ENCODE assay signal across 8 cellular contexts in genomic region chr14:92794961-92795360, GRCh38. TPM values are rescaled to one million over a fixed set of nuclear protein-coding genes. Genes with fewer than 3 reads are reported as not detected.
A peak's percentile ranks its signal among the peaks of the same experiment; 100 is the strongest.
DNase-seq lines count a peak whose midpoint lies in the region; ATAC-seq, FAIRE-seq and TF ChIP-seq lines count a peak whose summit lies in the region.

No MANE protein-coding gene starts in this region.

- H3K4me2 ChIP-seq in HepG2 (ENCODE audit: low read depth, low read length) = peak overlapping the region; percentile 73

- H3K4me1 Mint-ChIP-seq in activated CD4-positive, alpha-beta T cell treated with anti-CD3 and anti-CD28 coated beads, Interleukin-2, amount 10 ng/mL, durations not matched to agents 7 days and 5 days = peaks cover 38% of the 10 kb centered on the region

- peaks cover 24% of the 10 kb centered on the region for H3K36me3 Mint-ChIP-seq in activated CD4-positive, alpha-beta T cell treated with anti-CD3 and anti-CD28 coated beads, Interleukin-2, amount 10 ng/mL, durations not matched to agents 7 days and 5 days (ENCODE audit: low read depth)

- H3K4me3 ChIP-seq in adrenal gland (peak overlapping the region in 3 of 4 donors; percentile 66 to 92 (median 76)), HepG2 (replicated peaks in 1 of 3; ENCODE audit: insufficient read depth in 1 of 3, low read depth in 2 of 3, low read length in 3 of 3) (peak overlapping the region; percentile 75 to 91 (median 81)), thoracic aorta (peak overlapping the region; percentile 89)

- H3K79me2 ChIP-seq in HepG2 (ENCODE audit: insufficient read depth, low read length) = peaks cover 36% of the 10 kb centered on the region

- H3K4me3 Mint-ChIP-seq in activated CD4-positive, alpha-beta T cell treated with anti-CD3 and anti-CD28 coated beads, Interleukin-2, amount 10 ng/mL, durations not matched to agents 7 days and 5 days = peak overlapping the region; percentile 99

- TF ChIP-seq POLR2A in adrenal gland (IDR thresholded peaks at IDR 0.05) (no peak), HepG2 (IDR thresholded peaks at IDR 0.05; ENCODE audit: insufficient read depth in 1 of 2, low read depth in 2 of 2, low read length in 2 of 2) (no peak), GM12892 (IDR thresholded peaks at IDR 0.05; ENCODE audit: low read depth, low read length) (no peak)

- ATAC-seq in HepG2 = no peak
- no peak for ATAC-seq in thoracic aorta (ENCODE audit: insufficient number of reproducible peaks, low FRiP score, low read depth)

- peak overlapping the region; percentile 99 for H3K9ac ChIP-seq in HepG2 (ENCODE audit: insufficient read depth, low read depth, low read length)

- TF ChIP-seq CTCF in adrenal gland (IDR thresholded peaks at IDR 0.05) (no peak), HepG2 (CRISPR knock-in tag; IDR thresholded peaks at IDR 0.05) (no peak), thoracic aorta (IDR thresholded peaks at IDR 0.05) (no peak)

- no peak overlapping the region for H2AFZ ChIP-seq in HepG2 (ENCODE audit: low read length)

- H3K9me3 Mint-ChIP-seq in activated CD4-positive, alpha-beta T cell treated with anti-CD3 and anti-CD28 coated beads, Interleukin-2, amount 10 ng/mL, durations not matched to agents 7 days and 5 days = peaks cover 19% of the 10 kb centered on the region

- BruUV-seq in HepG2 (replicated peaks; lab: Mats Ljungman, UMichigan) = no TSS peak

- WGBS in adrenal gland, 4 donors = 59 to 64% (median 61%) methylated on average over 6 of the region's 6 CpGs
- WGBS in HepG2 (ENCODE audit: low lambda C conversion rate) = 12% methylated on average over 6 of the region's 6 CpGs

- H3K27ac Mint-ChIP-seq in activated CD4-positive, alpha-beta T cell treated with anti-CD3 and anti-CD28 coated beads, Interleukin-2, amount 10 ng/mL, durations not matched to agents 7 days and 5 days = peak overlapping the region; percentile 89

- in situ Hi-C loops in HepG2 (cut with HindIII; ENCODE audit: extremely low pct_ligation_motif_present, low pct_unique_long_range_greater_than_20kb) = no loop called here

- POLR2A ChIA-PET in activated CD4-positive, alpha-beta T cell treated with anti-CD3 and anti-CD28 coated beads, Interleukin-2, amount 10 ng/mL, durations not matched to agents 7 days and 5 days (lab: Charles Lee) = no interaction called here
- POLR2A ChIA-PET in HepG2 (lab: Yijun Ruan, JAX) = interaction anchor here (1.1 kb wide), 1 partner anchor 755 kb away, joined by 3 read pairs; the partner anchor contains the start of gene TRIP11

- H4K20me1 ChIP-seq in HepG2 (ENCODE audit: insufficient read depth, low read length) = no peaks in the 10 kb centered on the region

- peaks cover 12% of the 10 kb centered on the region for H3K27me3 Mint-ChIP-seq in activated CD4-positive, alpha-beta T cell treated with anti-CD3 and anti-CD28 coated beads, Interleukin-2, amount 10 ng/mL, durations not matched to agents 7 days and 5 days

- H3K36me3 ChIP-seq in adrenal gland (replicated peaks in 1 of 2) (peaks cover 0 to 17% of the 10 kb centered on the region in 2 donors), HepG2 (replicated peaks in 1 of 2; ENCODE audit: control insufficient read depth in 1 of 2, insufficient read depth in 2 of 2, low read length in 2 of 2) (no peaks in the 10 kb centered on the region), thoracic aorta (peaks cover 5% of the 10 kb centered on the region)

- peaks cover 12 to 23% of the 10 kb centered on the region in 2 donors for H3K4me1 ChIP-seq in adrenal gland (replicated peaks in 1 of 2)
- H3K4me1 ChIP-seq in HepG2 (ENCODE audit: insufficient read depth, low read length) = peaks cover 65% of the 10 kb centered on the region
- H3K4me1 ChIP-seq in thoracic aorta (ENCODE audit: control insufficient read depth in 1 of 2, low read depth in 2 of 2) = peaks cover 15 to 30% of the 10 kb centered on the region in 2 donors

- H3K9me3 ChIP-seq in adrenal gland (replicated peaks in 1 of 3) (no peaks in the 10 kb centered on the region), HepG2 (ENCODE audit: low read length) (0 out of 2 replicates have a peak, but pooled peaks cover 2% of the 10 kb centered on the region), thoracic aorta (peaks cover 2% of the 10 kb centered on the region)

- DNase-seq in activated CD4-positive, alpha-beta T cell treated with anti-CD3 and anti-CD28 coated beads, Interleukin-2, amount 10 ng/mL, durations not matched to agents 7 days and 5 days = no peak
- DNase-seq in activated CD4-positive, alpha-beta T cell treated with anti-CD3 and anti-CD28 coated beads, Interleukin-2, amount 50 U/mL, for 48 hours = no peak
- DNase-seq in adrenal gland (no peak), HepG2 (ENCODE audit: low spot score) (no peak), thoracic aorta (ENCODE audit: low spot score) (no peak), NCI-H1417 (lab: John Stamatoyannopoulos, UW) (no peak), NCI-H1105 treated with DMSO at 0.1 percent for 48 hours (lab: John Stamatoyannopoulos, UW) (no peak), GM12892 (ENCODE audit: insufficient read length) (no peak)

- CTCF ChIA-PET in activated CD4-positive, alpha-beta T cell treated with anti-CD3 and anti-CD28 coated beads, Interleukin-2, amount 10 ng/mL, durations not matched to agents 7 days and 5 days (lab: Charles Lee) = interaction anchor here (0.7 kb wide), 1 partner anchor 483 kb away, joined by 3 read pairs; no protein-coding TSS in a partner anchor
- CTCF ChIA-PET in HepG2 (lab: Yijun Ruan, JAX; ENCODE audit: low intra/inter-chr PET ratio, low total read pairs) = no interaction called here

- H3K27me3 ChIP-seq in adrenal gland = no peaks in the 10 kb centered on the region
- H3K27me3 ChIP-seq in HepG2 (ENCODE audit: control insufficient read depth in 1 of 2, insufficient read depth in 2 of 2, low read length in 2 of 2) = no peaks in the 10 kb centered on the region; a peak in 1 of 5 replicates
- H3K27me3 ChIP-seq in thoracic aorta (replicated peaks; ENCODE audit: insufficient read depth) = no peaks in the 10 kb centered on the region

- intact Hi-C loops in adrenal gland (cut with DNase I) = no loop called here
- intact Hi-C loops in HepG2 (cut with micrococcal nuclease; ENCODE audit: unreplicated experiment) = no loop called here

- H3K27ac ChIP-seq in adrenal gland (peak overlapping the region in 4 of 5 donors; percentile 33 to 91 (median 78)), HepG2 (ENCODE audit: extremely low read length, insufficient read depth, low read length) (peak overlapping the region; percentile 87), thoracic aorta (peak overlapping the region; percentile 73 to 79)

- no peak for TF ChIP-seq RAD21 in HepG2 (CRISPR knock-in tag; IDR thresholded peaks at IDR 0.05)

- FAIRE-seq in HepG2 (lab: Jason Lieb, UNC) (no peak), GM12892 (lab: Jason Lieb, UNC) (no peak)

- TF ChIP-seq EP300 in HepG2 (IDR thresholded peaks at IDR 0.05; ENCODE audit: low read depth in 2 of 2, low read length in 2 of 2) = no peak
- TF ChIP-seq EP300 in HepG2 (CRISPR knock-in tag; IDR thresholded peaks at IDR 0.05; ENCODE audit: borderline replicate concordance) = no peak

RNA-seq across cellular contexts. Expression of gene GOLGA5, which starts 0.9 kb away (rescaled TPM):
- 10 to 100 TPM; 20.4 to 23.1 TPM for total RNA-seq in activated CD4-positive, alpha-beta T cell treated with anti-CD3 and anti-CD28 coated beads, Interleukin-2, amount 10 ng/mL, durations not matched to agents 7 days and 5 days
- total RNA-seq in adrenal gland (10 to 100 TPM; 24.6 to 55.0 (median 33.0) TPM), HepG2 (2016; rRNA removed; fragmentation: Illumina TruSeq; extraction: Trizol) (40.0 and 54.6 TPM in 2 replicates), thoracic aorta (10 to 100 TPM; 29.5 to 41.9 TPM)
- polyA plus RNA-seq in adrenal gland (10 to 100 TPM; 33.4 to 85.1 (median 43.5) TPM), HepG2 (2011; rRNA removed) (25.7 and 31.0 TPM in 2 replicates)
- 18.6 and 23.9 TPM in 2 replicates for total RNA-seq in HepG2 (2016; cell fraction: cytosol; rRNA removed; fragmentation: Illumina TruSeq; extraction: Trizol; ENCODE audit: low read depth)
- total RNA-seq in HepG2 (2016; cell fraction: insoluble cytoplasmic fraction; rRNA removed; fragmentation: Illumina TruSeq; extraction: Trizol) = 38.1 and 54.7 TPM in 2 replicates
- total RNA-seq in HepG2 (2016; cell fraction: membrane; rRNA removed; fragmentation: Illumina TruSeq; extraction: Trizol) = 41.5 and 47.7 TPM in 2 replicates
- total RNA-seq in HepG2 (2016; cell fraction: nucleus; rRNA removed; fragmentation: Illumina TruSeq; extraction: Trizol) = 21.9 and 23.1 TPM in 2 replicates
- polyA plus RNA-seq in HepG2 (2011; cell fraction: cytosol; rRNA removed) = 16.9 and 24.2 TPM in 2 replicates
- 9.2 and 10.4 TPM in 2 replicates for polyA plus RNA-seq in HepG2 (2011; cell fraction: nucleus; rRNA removed)
- polyA plus RNA-seq in HepG2 (2012) = 27.9 and 42.1 TPM in 2 replicates
- 13.0 and 14.4 TPM in 2 replicates for polyA plus RNA-seq in HepG2 (2016; cell fraction: cytosol; fragmentation: Illumina TruSeq; extraction: Trizol; ENCODE audit: low read depth)
- 51.6 and 52.3 TPM in 2 replicates for polyA plus RNA-seq in HepG2 (2016; cell fraction: insoluble cytoplasmic fraction; fragmentation: Illumina TruSeq; extraction: Trizol; ENCODE audit: low read depth)
- polyA plus RNA-seq in HepG2 (2016; cell fraction: membrane; fragmentation: Illumina TruSeq; extraction: Trizol; ENCODE audit: low read depth) = 30.5 and 32.1 TPM in 2 replicates
- polyA plus RNA-seq in HepG2 (2016; cell fraction: nucleus; fragmentation: Illumina TruSeq; extraction: Trizol; ENCODE audit: insufficient read depth, low read depth) = 28.4 and 29.6 TPM in 2 replicates
- polyA minus RNA-seq in HepG2 (2011; rRNA and poly(A)+ RNA removed; ENCODE audit: low replicate concordance) = 9.6 and 9.8 TPM in 2 replicates
- polyA minus RNA-seq in HepG2 (2011; cell fraction: cytosol; rRNA and poly(A)+ RNA removed) = 19.8 and 26.8 TPM in 2 replicates
- polyA minus RNA-seq in HepG2 (2011; cell fraction: nucleus; rRNA and poly(A)+ RNA removed) = 27.6 and 40.0 TPM in 2 replicates
- polyA plus RNA-seq in GM12892 (2012; ENCODE audit: missing spikeins) = 19.8 TPM

RNA-seq across cellular contexts. Expression of gene LGMN, which starts 46.5 kb away (rescaled TPM):
- 1 to 10 TPM; 4.7 to 4.8 TPM for total RNA-seq in activated CD4-positive, alpha-beta T cell treated with anti-CD3 and anti-CD28 coated beads, Interleukin-2, amount 10 ng/mL, durations not matched to agents 7 days and 5 days
- total RNA-seq in adrenal gland = 100 to 1,000 TPM in 7 of 8 donors, 10 to 100 TPM in 1; 84.5 to 153 (median 125) TPM
- polyA plus RNA-seq in adrenal gland = 10 to 100 TPM; 66.6 to 93.4 (median 81.8) TPM
- total RNA-seq in HepG2 (2016; rRNA removed; fragmentation: Illumina TruSeq; extraction: Trizol) = 10.4 and 28.9 TPM in 2 replicates
- total RNA-seq in HepG2 (2016; cell fraction: cytosol; rRNA removed; fragmentation: Illumina TruSeq; extraction: Trizol; ENCODE audit: low read depth) = 3.0 and 5.2 TPM in 2 replicates
- total RNA-seq in HepG2 (2016; cell fraction: insoluble cytoplasmic fraction; rRNA removed; fragmentation: Illumina TruSeq; extraction: Trizol) = 10.1 and 29.2 TPM in 2 replicates
- 6.4 and 6.6 TPM in 2 replicates for total RNA-seq in HepG2 (2016; cell fraction: membrane; rRNA removed; fragmentation: Illumina TruSeq; extraction: Trizol)
- total RNA-seq in HepG2 (2016; cell fraction: nucleus; rRNA removed; fragmentation: Illumina TruSeq; extraction: Trizol) = 26.8 and 34.0 TPM in 2 replicates
- 76.4 and 83.6 TPM in 2 replicates for polyA plus RNA-seq in HepG2 (2011; rRNA removed)
- 76.0 and 85.2 TPM in 2 replicates for polyA plus RNA-seq in HepG2 (2011; cell fraction: cytosol; rRNA removed)
- polyA plus RNA-seq in HepG2 (2011; cell fraction: nucleus; rRNA removed) = 50.5 and 61.9 TPM in 2 replicates
- polyA plus RNA-seq in HepG2 (2012) = 45.0 and 57.9 TPM in 2 replicates
- polyA plus RNA-seq in HepG2 (2016; cell fraction: cytosol; fragmentation: Illumina TruSeq; extraction: Trizol; ENCODE audit: low read depth) = 3.5 and 4.0 TPM in 2 replicates
- polyA plus RNA-seq in HepG2 (2016; cell fraction: insoluble cytoplasmic fraction; fragmentation: Illumina TruSeq; extraction: Trizol; ENCODE audit: low read depth) = 12.3 and 12.9 TPM in 2 replicates
- polyA plus RNA-seq in HepG2 (2016; cell fraction: membrane; fragmentation: Illumina TruSeq; extraction: Trizol; ENCODE audit: low read depth) = 4.3 and 4.4 TPM in 2 replicates
- polyA plus RNA-seq in HepG2 (2016; cell fraction: nucleus; fragmentation: Illumina TruSeq; extraction: Trizol; ENCODE audit: insufficient read depth, low read depth) = 46.4 and 49.9 TPM in 2 replicates
- 30.5 and 33.0 TPM in 2 replicates for polyA minus RNA-seq in HepG2 (2011; rRNA and poly(A)+ RNA removed; ENCODE audit: low replicate concordance)
- 17.5 and 19.4 TPM in 2 replicates for polyA minus RNA-seq in HepG2 (2011; cell fraction: cytosol; rRNA and poly(A)+ RNA removed)
- polyA minus RNA-seq in HepG2 (2011; cell fraction: nucleus; rRNA and poly(A)+ RNA removed) = 14.9 and 23.0 TPM in 2 replicates
- total RNA-seq in thoracic aorta = 100 to 1,000 TPM in 1 of 2 donors, 10 to 100 TPM in 1; 83.6 to 167 TPM
- 265 TPM for polyA plus RNA-seq in GM12892 (2012; ENCODE audit: missing spikeins)
